In the genomic region with DNA sequence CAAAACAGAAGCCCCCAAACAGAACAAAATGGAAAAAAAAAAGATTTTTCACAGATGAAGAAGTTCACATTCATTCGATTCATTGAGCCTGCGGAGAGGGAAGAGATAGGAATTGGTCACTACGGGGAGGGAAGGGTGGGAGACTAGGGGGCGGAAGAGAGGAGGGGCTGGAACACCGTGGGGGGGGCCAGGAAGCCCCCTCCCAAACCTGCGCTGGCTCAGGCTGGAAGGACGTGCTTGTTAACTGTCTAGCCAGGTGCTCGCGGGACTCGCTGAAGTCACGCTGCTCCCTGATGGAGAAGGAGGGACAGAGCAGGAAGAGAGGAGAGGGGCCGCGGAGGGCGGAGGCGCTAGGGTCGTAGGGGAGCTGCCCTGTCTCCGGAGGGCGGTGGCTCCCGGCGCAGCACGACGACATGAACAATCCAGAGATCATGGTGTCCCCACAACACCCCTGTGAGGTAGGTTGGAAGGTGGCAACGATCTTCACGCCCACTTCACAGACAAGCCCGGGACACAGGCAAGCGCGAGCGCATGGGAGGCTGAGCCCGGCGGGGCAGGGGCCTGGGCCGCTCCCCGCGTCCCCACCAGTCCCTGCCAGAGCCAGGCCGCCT, we compare ENCODE assay signal across 1 cellular context.
TF ChIP-seq lines count a peak whose summit lies in the region.

No MANE protein-coding gene starts in this region.

TF ChIP-seq in GM23338, 12 proteins besides CTCF, POLR2A, EP300 and RAD21:
- TF ChIP-seq, protein P1, sequence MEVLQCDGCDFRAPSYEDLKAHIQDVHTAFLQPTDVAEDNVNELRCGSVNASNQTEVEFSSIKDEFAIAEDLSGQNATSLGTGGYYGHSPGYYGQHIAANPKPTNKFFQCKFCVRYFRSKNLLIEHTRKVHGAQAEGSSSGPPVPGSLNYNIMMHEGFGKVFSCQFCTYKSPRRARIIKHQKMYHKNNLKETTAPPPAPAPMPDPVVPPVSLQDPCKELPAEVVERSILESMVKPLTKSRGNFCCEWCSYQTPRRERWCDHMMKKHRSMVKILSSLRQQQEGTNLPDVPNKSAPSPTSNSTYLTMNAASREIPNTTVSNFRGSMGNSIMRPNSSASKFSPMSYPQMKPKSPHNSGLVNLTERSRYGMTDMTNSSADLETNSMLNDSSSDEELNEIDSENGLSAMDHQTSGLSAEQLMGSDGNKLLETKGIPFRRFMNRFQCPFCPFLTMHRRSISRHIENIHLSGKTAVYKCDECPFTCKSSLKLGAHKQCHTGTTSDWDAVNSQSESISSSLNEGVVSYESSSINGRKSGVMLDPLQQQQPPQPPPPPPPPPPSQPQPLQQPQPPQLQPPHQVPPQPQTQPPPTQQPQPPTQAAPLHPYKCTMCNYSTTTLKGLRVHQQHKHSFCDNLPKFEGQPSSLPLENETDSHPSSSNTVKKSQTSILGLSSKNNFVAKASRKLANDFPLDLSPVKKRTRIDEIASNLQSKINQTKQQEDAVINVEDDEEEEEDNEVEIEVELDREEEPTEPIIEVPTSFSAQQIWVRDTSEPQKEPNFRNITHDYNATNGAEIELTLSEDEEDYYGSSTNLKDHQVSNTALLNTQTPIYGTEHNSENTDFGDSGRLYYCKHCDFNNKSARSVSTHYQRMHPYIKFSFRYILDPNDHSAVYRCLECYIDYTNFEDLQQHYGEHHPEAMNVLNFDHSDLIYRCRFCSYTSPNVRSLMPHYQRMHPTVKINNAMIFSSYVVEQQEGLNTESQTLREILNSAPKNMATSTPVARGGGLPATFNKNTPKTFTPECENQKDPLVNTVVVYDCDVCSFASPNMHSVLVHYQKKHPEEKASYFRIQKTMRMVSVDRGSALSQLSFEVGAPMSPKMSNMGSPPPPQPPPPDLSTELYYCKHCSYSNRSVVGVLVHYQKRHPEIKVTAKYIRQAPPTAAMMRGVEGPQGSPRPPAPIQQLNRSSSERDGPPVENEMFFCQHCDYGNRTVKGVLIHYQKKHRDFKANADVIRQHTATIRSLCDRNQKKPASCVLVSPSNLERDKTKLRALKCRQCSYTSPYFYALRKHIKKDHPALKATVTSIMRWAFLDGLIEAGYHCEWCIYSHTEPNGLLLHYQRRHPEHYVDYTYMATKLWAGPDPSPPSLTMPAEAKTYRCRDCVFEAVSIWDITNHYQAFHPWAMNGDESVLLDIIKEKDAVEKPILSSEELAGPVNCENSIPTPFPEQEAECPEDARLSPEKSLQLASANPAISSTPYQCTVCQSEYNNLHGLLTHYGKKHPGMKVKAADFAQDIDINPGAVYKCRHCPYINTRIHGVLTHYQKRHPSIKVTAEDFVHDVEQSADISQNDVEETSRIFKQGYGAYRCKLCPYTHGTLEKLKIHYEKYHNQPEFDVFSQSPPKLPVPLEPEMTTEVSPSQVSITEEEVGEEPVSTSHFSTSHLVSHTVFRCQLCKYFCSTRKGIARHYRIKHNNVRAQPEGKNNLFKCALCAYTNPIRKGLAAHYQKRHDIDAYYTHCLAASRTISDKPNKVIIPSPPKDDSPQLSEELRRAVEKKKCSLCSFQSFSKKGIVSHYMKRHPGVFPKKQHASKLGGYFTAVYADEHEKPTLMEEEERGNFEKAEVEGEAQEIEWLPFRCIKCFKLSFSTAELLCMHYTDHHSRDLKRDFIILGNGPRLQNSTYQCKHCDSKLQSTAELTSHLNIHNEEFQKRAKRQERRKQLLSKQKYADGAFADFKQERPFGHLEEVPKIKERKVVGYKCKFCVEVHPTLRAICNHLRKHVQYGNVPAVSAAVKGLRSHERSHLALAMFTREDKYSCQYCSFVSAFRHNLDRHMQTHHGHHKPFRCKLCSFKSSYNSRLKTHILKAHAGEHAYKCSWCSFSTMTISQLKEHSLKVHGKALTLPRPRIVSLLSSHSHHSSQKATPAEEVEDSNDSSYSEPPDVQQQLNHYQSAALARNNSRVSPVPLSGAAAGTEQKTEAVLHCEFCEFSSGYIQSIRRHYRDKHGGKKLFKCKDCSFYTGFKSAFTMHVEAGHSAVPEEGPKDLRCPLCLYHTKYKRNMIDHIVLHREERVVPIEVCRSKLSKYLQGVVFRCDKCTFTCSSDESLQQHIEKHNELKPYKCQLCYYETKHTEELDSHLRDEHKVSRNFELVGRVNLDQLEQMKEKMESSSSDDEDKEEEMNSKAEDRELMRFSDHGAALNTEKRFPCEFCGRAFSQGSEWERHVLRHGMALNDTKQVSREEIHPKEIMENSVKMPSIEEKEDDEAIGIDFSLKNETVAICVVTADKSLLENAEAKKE (CRISPR knock-in tag; IDR thresholded peaks at IDR 0.05): no peak
- TF ChIP-seq JUNB (IDR thresholded peaks at IDR 0.05; ENCODE audit: unreplicated experiment) (no peak), CREB1 (CRISPR knock-in tag; IDR thresholded peaks at IDR 0.05; ENCODE audit: low read depth) (no peak), NANOG (IDR thresholded peaks at IDR 0.05; ENCODE audit: borderline replicate concordance) (no peak), REST (IDR thresholded peaks at IDR 0.05; ENCODE audit: unreplicated experiment) (no peak), ZNF114 (CRISPR knock-in tag; IDR thresholded peaks at IDR 0.05) (no peak), STAT1 (IDR thresholded peaks at IDR 0.05; ENCODE audit: unreplicated experiment) (no peak), POLR2AphosphoS5 (IDR thresholded peaks at IDR 0.05; ENCODE audit: low read depth) (no peak), ETS1 (IDR thresholded peaks at IDR 0.05) (no peak)
